ENCODE assay signal across 24 cellular contexts in the genomic region with DNA sequence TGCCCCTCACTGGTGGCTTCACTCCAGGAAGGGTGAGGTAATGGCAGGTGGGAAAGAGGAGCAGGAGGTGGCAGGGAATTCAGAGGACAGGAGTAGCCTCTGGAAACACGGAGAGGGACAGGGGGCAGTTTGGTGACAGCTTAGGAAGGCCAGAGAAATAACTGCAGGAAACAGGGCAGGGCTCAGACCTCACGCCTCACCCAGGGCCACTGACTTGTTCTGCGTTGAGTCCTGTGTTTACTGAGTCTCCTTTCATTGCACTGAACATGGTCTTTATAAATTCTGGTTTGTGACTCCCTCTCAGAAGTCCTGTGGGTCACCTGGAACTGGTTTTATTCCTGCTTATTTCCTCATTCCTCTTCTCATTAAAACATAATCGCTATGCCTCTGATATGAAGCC. TPM values are rescaled to one million over a fixed set of nuclear protein-coding genes. Genes with fewer than 3 reads are reported as not detected.
DNase-seq lines count a peak whose midpoint lies in the region; ATAC-seq, FAIRE-seq and TF ChIP-seq lines count a peak whose summit lies in the region.
"Had no signal": no experiment of that assay in that cellular context is flagged by ENCODE, and none has a peak within 500 bp of the region (broad histone marks: within the 10 kb centered on the region; RNA-seq: fewer than 3 reads in every experiment).

No MANE protein-coding gene starts in this region.

- FAIRE-seq in A549 (lab: Jason Lieb, UNC), result no peak
- FAIRE-seq: G401.6, H54, keratinocyte had no signal

- H3K9ac ChIP-seq in colonic mucosa (ENCODE audit: low read depth in 2 of 2, low read length in 2 of 2), result peak overlapping the region in 1 of 2 donors; percentile 71
- H3K9ac ChIP-seq: neural progenitor cell had no signal

- ATAC-seq in A549, result peak in 1 of 2 experiments; percentile 30; a peak in 2 of 6 replicates
- no peak for ATAC-seq in GM19324 (IDR thresholded peaks at IDR 0.05; ENCODE audit: low FRiP score, unreplicated experiment)
- no peak for ATAC-seq in HG02970 (IDR thresholded peaks at IDR 0.05; ENCODE audit: low FRiP score, unreplicated experiment)
- ATAC-seq: gastroesophageal sphincter; stimulated activated memory B cell treated with anti-CD40 and anti-IgM and Interleukin-4, amounts not matched to agents 10 μg/mL and 1 μg/mL and 100 μg/mL, for 72 hours had no signal

- 0 out of 3 replicates have a peak overlapping the region, but pooled peaks have one; percentile 14 for H3K4me2 ChIP-seq in A549
- H3K4me2 ChIP-seq: neural progenitor cell had no signal

- no peak for TF ChIP-seq RAD21 in A549 (conservative IDR thresholded peaks at IDR 0.05 in 1 of 2, IDR thresholded peaks at IDR 0.05 in 1 of 2)

- CTCF ChIA-PET in A549 (lab: Yijun Ruan, JAX), result interaction anchor here (0.6 to 1.0 kb wide), 2 partner anchors 8 to 31 kb away, joined by 3 read pairs; no protein-coding TSS in a partner anchor

- no peak overlapping the region for H3K4me3 ChIP-seq in A549
- H3K4me3 ChIP-seq in colonic mucosa, result no peak overlapping the region
- H3K4me3 ChIP-seq: esophagus muscularis mucosa, gastroesophageal sphincter, neural progenitor cell, SJSA1, testis had no signal

- no peaks in the 10 kb centered on the region for H3K36me3 ChIP-seq in colonic mucosa
- H3K36me3 ChIP-seq: esophagus muscularis mucosa, gastroesophageal sphincter, neural progenitor cell, SJSA1 had no signal

- TF ChIP-seq CTCF in A549 (IDR thresholded peaks at IDR 0.05) (no peak), colonic mucosa (IDR thresholded peaks at IDR 0.05) (no peak)

- H3K27me3 ChIP-seq in colonic mucosa, result no peaks in the 10 kb centered on the region
- H3K27me3 ChIP-seq: esophagus muscularis mucosa, gastroesophageal sphincter, neural progenitor cell, testis had no signal

- TF ChIP-seq EP300 in A549 (IDR thresholded peaks at IDR 0.05), result no peak

- no peak for TF ChIP-seq POLR2A in A549 (IDR thresholded peaks at IDR 0.05; ENCODE audit: low read length)

- H3K9me3 ChIP-seq in A549 (no peaks in the 10 kb centered on the region), colonic mucosa (no peaks in the 10 kb centered on the region)
- H3K9me3 ChIP-seq: esophagus muscularis mucosa, gastroesophageal sphincter, testis had no signal

- WGBS in A549 (ENCODE audit: missing lambda C conversion rate), result 65% methylated on average over 4 of the region's 4 CpGs

- no peak for DNase-seq in A549 (ENCODE audit: low read depth in 1 of 2, low spot score in 1 of 2)
- DNase-seq in HT-29 (ENCODE audit: low spot score), result peak; percentile 35
- DNase-seq in colonic mucosa, result peak; percentile 65
- peak; percentile 45 for DNase-seq in mucosa of gallbladder (ENCODE audit: low spot score)
- DNase-seq in activated CD4-positive, alpha-beta T cell treated with anti-CD3 and anti-CD28 coated beads for 4 hours, result no peak
- DNase-seq in OCI-M1 (lab: John Stamatoyannopoulos, UW), result no peak
- DNase-seq: activated CD4-positive, alpha-beta T cell treated with anti-CD3 and anti-CD28 coated beads, Interleukin-2, amount 10 ng/mL, durations not matched to agents 7 days and 5 days; activated naive CD8-positive, alpha-beta T cell treated with anti-CD3 and anti-CD28 coated beads, Interleukin-2, amount 10 ng/mL, durations not matched to agents 7 days and 5 days; CD4-positive, CD25-positive, alpha-beta regulatory T cell; effector CD8-positive, alpha-beta T cell; NCI-H187 treated with DMSO at 0.1 percent for 48 hours; stimulated activated CD4-positive, alpha-beta T cell treated with anti-CD3 and anti-CD28 coated beads, Interleukin-1b, Interleukin-23, amount 100 ng/mL, for 48 hours; T-helper 1 cell; testis had no signal

- POLR2A ChIA-PET in A549 (lab: Yijun Ruan, JAX), result no interaction called here

- H3K4me1 ChIP-seq in A549 (peaks cover 13% of the 10 kb centered on the region; the same call in 2 of the 3 replicates), colonic mucosa (peaks cover 4% of the 10 kb centered on the region)
- H3K4me1 ChIP-seq: neural progenitor cell, SJSA1, testis had no signal

- intact Hi-C loops in colonic mucosa (cut with DNase I), result no loop called here

- H3K27ac ChIP-seq in A549 (peak overlapping the region in 1 of 2 experiments; percentile 41; a peak in 1 of 6 replicates), colonic mucosa (peak overlapping the region; percentile 96)
- H3K27ac ChIP-seq: esophagus muscularis mucosa, gastroesophageal sphincter, neural progenitor cell, SJSA1, testis had no signal

TF ChIP-seq in A549, 52 proteins besides CTCF, POLR2A, EP300 and RAD21:
- no peak for TF ChIP-seq BHLHE40 (IDR thresholded peaks at IDR 0.05; ENCODE audit: low read depth, low read length)
- TF ChIP-seq ESRRA (IDR thresholded peaks at IDR 0.05; ENCODE audit: borderline replicate concordance, low read length), result no peak
- TF ChIP-seq FOSL2 (IDR thresholded peaks at IDR 0.05), result no peak
- no peak for TF ChIP-seq FOSL2 (CRISPR knock-in tag; IDR thresholded peaks at IDR 0.05)
- TF ChIP-seq E2F6 (IDR thresholded peaks at IDR 0.05; ENCODE audit: borderline replicate concordance, low read depth), result no peak
- TF ChIP-seq RCOR1 (IDR thresholded peaks at IDR 0.05; ENCODE audit: low read depth, low read length), result no peak

RNA-seq across cellular contexts. Expression of gene ZNF622, which starts 55.2 kb away (rescaled TPM):
- 17.9 and 23.2 TPM in 2 replicates for polyA plus RNA-seq in A549 (2011; rRNA removed)
- 17.1 and 19.3 TPM in 2 replicates for polyA plus RNA-seq in A549 (2012; cell fraction: cytosol; rRNA removed)
- polyA plus RNA-seq in A549 (2012; cell fraction: nucleus; rRNA removed), result 17.0 and 18.4 TPM in 2 replicates
- polyA plus RNA-seq in A549 (2017; fragmentation: RNase III; extraction: RNeasy Plus Mini Kit Qiagen cat#74134 plus additional on column Dnase treatment), result 35.4 to 38.0 TPM (median 37.5 TPM) in 3 replicates
- 10.2 and 13.3 TPM in 2 replicates for polyA minus RNA-seq in A549 (2011; rRNA and poly(A)+ RNA removed)
- 42.6 and 46.3 TPM in 2 replicates for total RNA-seq in HT-29 (2014; rRNA removed; shearing (Covaris generic))
- 10 to 100 TPM; 53.0 to 56.3 TPM for total RNA-seq in colonic mucosa
- total RNA-seq in mucosa of gallbladder, result 30.9 TPM

Comparison
In these comparisons a context has a peak if more than half of its experiments do, and no peak if none do; other contexts are left out.
1. DNase-seq: peak in HT-29 (single experiment), colonic mucosa (single experiment) and mucosa of gallbladder (single experiment); none in A549 (0 of 2), activated CD4-positive, alpha-beta T cell treated with anti-CD3 and anti-CD28 coated beads for 4 hours (0 of 2) and OCI-M1 (single experiment).